Comparison of ENCODE assay signal across 1 cellular context in the genomic region with DNA sequence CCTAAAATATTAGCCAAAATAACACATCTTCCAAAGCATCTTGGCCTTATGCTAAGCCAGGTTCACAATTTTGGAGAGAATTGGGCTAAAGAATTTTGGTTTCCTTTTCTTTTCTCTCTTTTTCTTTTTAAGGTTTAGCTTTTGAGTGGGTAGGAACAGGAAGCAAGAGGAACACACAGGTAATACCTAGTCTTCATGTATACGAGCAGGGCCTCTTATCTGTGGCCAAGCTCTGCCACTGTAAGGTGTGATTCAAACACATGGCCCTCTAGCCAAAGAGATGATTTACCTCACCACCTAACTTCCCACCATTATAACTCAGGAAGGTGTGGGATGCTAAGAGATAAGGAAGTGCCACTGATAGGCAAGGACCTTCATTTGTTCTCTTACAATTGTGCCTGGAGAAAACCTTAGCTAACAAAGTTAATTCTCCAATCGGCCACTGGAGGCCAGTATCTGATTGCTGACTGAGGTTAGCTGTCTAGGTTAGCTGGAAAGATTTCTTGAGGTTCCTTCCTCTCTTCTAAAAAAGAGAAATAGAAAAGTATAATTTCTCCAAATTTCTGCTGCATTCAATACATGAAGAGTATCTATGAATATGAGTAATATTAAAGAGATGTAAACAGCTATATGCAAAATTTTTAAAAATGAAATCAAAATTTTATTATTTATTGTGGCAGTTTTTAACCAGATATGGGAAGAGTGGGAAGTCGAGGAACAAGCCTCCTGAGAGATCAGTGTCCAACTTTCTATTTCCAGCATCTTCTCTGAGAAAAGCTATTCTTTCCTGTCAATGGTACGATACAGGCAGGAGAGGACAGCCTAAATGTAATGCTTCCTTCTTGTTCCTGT.
TF ChIP-seq lines count a peak whose summit lies in the region.

No MANE protein-coding gene starts in this region.

TF ChIP-seq in SK-N-SH, 30 proteins besides CTCF, POLR2A, EP300 and RAD21 (continued from another document):
- TF ChIP-seq, protein P1, sequence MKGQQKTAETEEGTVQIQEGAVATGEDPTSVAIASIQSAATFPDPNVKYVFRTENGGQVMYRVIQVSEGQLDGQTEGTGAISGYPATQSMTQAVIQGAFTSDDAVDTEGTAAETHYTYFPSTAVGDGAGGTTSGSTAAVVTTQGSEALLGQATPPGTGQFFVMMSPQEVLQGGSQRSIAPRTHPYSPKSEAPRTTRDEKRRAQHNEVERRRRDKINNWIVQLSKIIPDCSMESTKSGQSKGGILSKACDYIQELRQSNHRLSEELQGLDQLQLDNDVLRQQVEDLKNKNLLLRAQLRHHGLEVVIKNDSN (IDR thresholded peaks at IDR 0.05; ENCODE audit: borderline replicate concordance, low read depth) = no peak
